ENCODE assay signal across 31 cellular contexts in the genomic region with DNA sequence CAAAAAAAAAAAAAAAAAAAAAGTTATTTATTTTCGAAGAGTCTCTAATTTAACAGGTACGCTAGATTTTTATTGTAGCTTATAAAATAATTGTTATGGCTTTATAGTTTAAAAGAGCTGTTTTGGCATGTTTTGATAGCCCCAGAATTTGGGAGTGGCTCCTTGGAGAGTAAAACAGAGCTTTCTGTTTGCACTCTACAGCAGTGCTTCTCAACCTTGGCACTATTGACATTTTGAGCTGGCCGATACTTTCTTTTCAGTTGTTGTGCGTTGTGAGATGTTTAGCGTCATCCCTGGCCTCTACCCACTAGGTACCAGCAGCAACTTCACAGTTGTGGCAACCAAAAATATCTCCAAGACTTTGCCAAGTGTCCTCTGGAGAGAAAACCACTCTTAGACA. TPM values are rescaled to one million over a fixed set of nuclear protein-coding genes. Genes with fewer than 3 reads are reported as not detected.
"Had no signal": no experiment of that assay in that cellular context is flagged by ENCODE, and none has a peak within 500 bp of the region (broad histone marks: within the 10 kb centered on the region; RNA-seq: fewer than 3 reads in every experiment).

No MANE protein-coding gene starts in this region.

- H3K27ac Mint-ChIP-seq: activated CD4-positive, alpha-beta memory T cell treated with anti-CD3 and anti-CD28 coated beads for 36 hours; activated CD8-positive, alpha-beta memory T cell treated with anti-CD3 and anti-CD28 coated beads, Interleukin-2, amount 10 ng/mL, durations not matched to agents 7 days and 5 days; activated CD8-positive, alpha-beta T cell treated with anti-CD3 and anti-CD28 coated beads, Interleukin-2, amount 10 ng/mL, durations not matched to agents 7 days and 5 days; activated naive CD4-positive, alpha-beta T cell treated with anti-CD3 and anti-CD28 coated beads for 36 hours; activated naive CD4-positive, alpha-beta T cell treated with anti-CD3 and anti-CD28 coated beads, Interleukin-2, amount 50 U/mL, for 24 hours; activated naive CD8-positive, alpha-beta T cell treated with anti-CD3 and anti-CD28 coated beads, Interleukin-2, amount 10 ng/mL, durations not matched to agents 7 days and 5 days; activated T-helper 1 cell treated with anti-CD3 and anti-CD28 coated beads, Interleukin-12 subunit alpha, Interleukin-12 subunit beta, Interleukin-2, Interleukin-4 antibody, amounts not matched to agents 30 ng/mL and 10 ng/mL and 1 ng/mL, durations not matched to agents 14 hours and 24 hours and 36 hours; activated T-helper 2 cell treated with anti-CD3 and anti-CD28 coated beads, Interferon-gamma antibody, Interleukin-2, Interleukin-4, amounts not matched to agents 10 μg/mL and 5 μg/mL and 100 μg/mL, durations not matched to agents 14 hours and 24 hours and 36 hours; brain; dendritic cell treated with granulocyte-macrophage colony-stimulating factor and Interleukin-4, amounts not matched to agents 40 ng/mL and 50 ng/mL, for 4 days; endodermal cell; WTC11 had no signal

- DNase-seq: activated CD4-positive, alpha-beta memory T cell treated with anti-CD3 and anti-CD28 coated beads for 36 hours; activated CD4-positive, alpha-beta T cell treated with anti-CD3 and anti-CD28 coated beads for 1 hour; activated CD4-positive, alpha-beta T cell treated with anti-CD3 and anti-CD28 coated beads for 48 hours; activated CD8-positive, alpha-beta memory T cell treated with anti-CD3 and anti-CD28 coated beads, Interleukin-2, amount 10 ng/mL, durations not matched to agents 7 days and 5 days; activated CD8-positive, alpha-beta memory T cell treated with anti-CD3 and anti-CD28 coated beads, Interleukin-2, amount 50 U/mL, for 4 hours; activated CD8-positive, alpha-beta T cell treated with anti-CD3 and anti-CD28 coated beads, Interleukin-2, amount 10 ng/mL, durations not matched to agents 7 days and 5 days; activated effector memory CD4-positive, alpha-beta T cell treated with anti-CD3 and anti-CD28 coated beads, Interleukin-2, amount 50 U/mL, for 16 hours; activated naive CD4-positive, alpha-beta T cell treated with anti-CD3 and anti-CD28 coated beads for 36 hours; activated naive CD8-positive, alpha-beta T cell treated with anti-CD3 and anti-CD28 coated beads, Interleukin-2, amount 10 ng/mL, durations not matched to agents 7 days and 5 days; activated T-cell treated with anti-CD3 and anti-CD28 coated beads, Interleukin-2, amount 50 U/mL, for 1 hour; activated T-cell treated with anti-CD3 and anti-CD28 coated beads, Interleukin-2, amount 50 U/mL, for 48 hours; central memory CD4-positive, alpha-beta T cell; cerebellar nuclear complex; dorsolateral prefrontal cortex; effector memory CD4-positive, alpha-beta T cell; endodermal cell; foreskin fibroblast; head of caudate nucleus; T-helper 2 cell had no signal

- H3K36me3 Mint-ChIP-seq: activated CD4-positive, alpha-beta memory T cell treated with anti-CD3 and anti-CD28 coated beads for 36 hours; activated CD8-positive, alpha-beta memory T cell treated with anti-CD3 and anti-CD28 coated beads, Interleukin-2, amount 10 ng/mL, durations not matched to agents 7 days and 5 days; activated naive CD4-positive, alpha-beta T cell treated with anti-CD3 and anti-CD28 coated beads, Interleukin-2, amount 50 U/mL, for 24 hours; activated naive CD8-positive, alpha-beta T cell treated with anti-CD3 and anti-CD28 coated beads, Interleukin-2, amount 10 ng/mL, durations not matched to agents 7 days and 5 days; brain had no signal

- H3K27me3 ChIP-seq: ascending aorta, breast epithelium, cardiac muscle cell, dorsolateral prefrontal cortex had no signal

- H3K9me3 Mint-ChIP-seq: activated CD4-positive, alpha-beta memory T cell treated with anti-CD3 and anti-CD28 coated beads for 36 hours; activated naive CD4-positive, alpha-beta T cell treated with anti-CD3 and anti-CD28 coated beads for 36 hours; activated T-helper 1 cell treated with anti-CD3 and anti-CD28 coated beads, Interleukin-12 subunit alpha, Interleukin-12 subunit beta, Interleukin-2, Interleukin-4 antibody, amounts not matched to agents 30 ng/mL and 10 ng/mL and 1 ng/mL, durations not matched to agents 14 hours and 24 hours and 36 hours; activated T-helper 2 cell treated with anti-CD3 and anti-CD28 coated beads, Interferon-gamma antibody, Interleukin-2, Interleukin-4, amounts not matched to agents 10 μg/mL and 5 μg/mL and 100 μg/mL, durations not matched to agents 14 hours and 24 hours and 36 hours; dendritic cell treated with granulocyte-macrophage colony-stimulating factor and Interleukin-4, amounts not matched to agents 40 ng/mL and 50 ng/mL, for 4 days; endodermal cell had no signal

- H3K4me3 ChIP-seq: ascending aorta, breast epithelium, cardiac muscle cell, coronary artery, dorsolateral prefrontal cortex had no signal

- H3K36me3 ChIP-seq: ascending aorta, breast epithelium, cardiac muscle cell had no signal

- H3K27ac ChIP-seq: ascending aorta, breast epithelium, cardiac muscle cell, coronary artery, dorsolateral prefrontal cortex had no signal

- H3K9me3 ChIP-seq: ascending aorta, breast epithelium had no signal

- ATAC-seq: activated CD8-positive, alpha-beta memory T cell treated with anti-CD3 and anti-CD28 coated beads, Interleukin-2, amount 10 ng/mL, durations not matched to agents 7 days and 5 days; activated CD8-positive, alpha-beta T cell treated with anti-CD3 and anti-CD28 coated beads, Interleukin-2, amount 10 ng/mL, durations not matched to agents 7 days and 5 days; esophagus mucosa; WTC11 had no signal

- H3K4me1 ChIP-seq: ascending aorta, breast epithelium had no signal

RNA-seq across cellular contexts. Expression of gene PLBD1, which starts 30.6 kb away (rescaled TPM):
- total RNA-seq: activated CD4-positive, alpha-beta memory T cell treated with anti-CD3 and anti-CD28 coated beads for 36 hours; activated CD8-positive, alpha-beta memory T cell treated with anti-CD3 and anti-CD28 coated beads, Interleukin-2, amount 10 ng/mL, durations not matched to agents 7 days and 5 days; activated CD8-positive, alpha-beta T cell treated with anti-CD3 and anti-CD28 coated beads, Interleukin-2, amount 10 ng/mL, durations not matched to agents 7 days and 5 days; activated naive CD4-positive, alpha-beta T cell treated with anti-CD3 and anti-CD28 coated beads for 36 hours; activated T-helper 1 cell treated with anti-CD3 and anti-CD28 coated beads, Interleukin-12 subunit alpha, Interleukin-12 subunit beta, Interleukin-2, Interleukin-4 antibody, amounts not matched to agents 30 ng/mL and 10 ng/mL and 1 ng/mL, durations not matched to agents 14 hours and 24 hours and 36 hours; activated T-helper 2 cell treated with anti-CD3 and anti-CD28 coated beads, Interferon-gamma antibody, Interleukin-2, Interleukin-4, amounts not matched to agents 10 μg/mL and 5 μg/mL and 100 μg/mL, durations not matched to agents 14 hours and 24 hours and 36 hours; T-helper 1 cell treated with Interleukin-12 subunit alpha and Interleukin-12 subunit beta and Interleukin-4 antibody, amounts not matched to agents 30 ng/mL and 1 ng/mL, for 36 hours had no signal
